ENCODE assay signal across 10 cellular contexts in genomic region chr20:62339647-62340062, GRCh38. TPM values are rescaled to one million over a fixed set of nuclear protein-coding genes. Genes with fewer than 3 reads are reported as not detected.
DNase-seq lines count a peak whose midpoint lies in the region; ATAC-seq and TF ChIP-seq lines count a peak whose summit lies in the region.
"Had no signal": no experiment of that assay in that cellular context is flagged by ENCODE, and none has a peak within 500 bp of the region (broad histone marks: within the 10 kb centered on the region; RNA-seq: fewer than 3 reads in every experiment).

No MANE protein-coding gene starts in this region.

- no peak for TF ChIP-seq CTCF in GM12875 (IDR thresholded peaks at IDR 0.05; ENCODE audit: borderline replicate concordance, insufficient read depth, low read depth, low read length)

- no peak overlapping the region for H3K4me3 Mint-ChIP-seq in T-helper 17 cell
- H3K4me3 Mint-ChIP-seq: natural killer cell treated with Interleukin-12 subunit alpha and Interleukin-12 subunit beta and Interleukin-15 and Interleukin-18, amount 100 ng/mL, for 72 hours had no signal

- ATAC-seq in GM19468 (IDR thresholded peaks at IDR 0.05; ENCODE audit: extremely low read depth, unreplicated experiment): peak; percentile 55
- peak; percentile 71 for ATAC-seq in HG03108 (IDR thresholded peaks at IDR 0.05; ENCODE audit: unreplicated experiment)
- peak; percentile 45 for ATAC-seq in T-helper 17 cell
- ATAC-seq: natural killer cell treated with Interleukin-12 subunit alpha and Interleukin-12 subunit beta and Interleukin-15 and Interleukin-18, amount 100 ng/mL, for 72 hours; T-cell had no signal

- H3K36me3 Mint-ChIP-seq in T-helper 17 cell (ENCODE audit: low read depth): no peaks in the 10 kb centered on the region
- H3K36me3 Mint-ChIP-seq: natural killer cell treated with Interleukin-12 subunit alpha and Interleukin-12 subunit beta and Interleukin-15 and Interleukin-18, amount 100 ng/mL, for 72 hours; T-cell had no signal

- H3K27me3 Mint-ChIP-seq in T-helper 17 cell: peaks cover 18% of the 10 kb centered on the region

- H3K4me3 ChIP-seq in GM12875 (ENCODE audit: low read depth, low read length): peak overlapping the region; percentile 23

- DNase-seq in T-helper 17 cell (no peak), NCI-H510A treated with DMSO at 0.1 percent for 48 hours (lab: John Stamatoyannopoulos, UW) (no peak), T-helper 2 cell (no peak), dermis blood vessel endothelial cell (no peak), D341Med (ENCODE audit: low spot score) (no peak)

- no peaks in the 10 kb centered on the region for H3K9me3 ChIP-seq in T-helper 17 cell (ENCODE audit: control insufficient read depth, low read length, poor library complexity, severe bottlenecking)

- no peak overlapping the region for H3K27ac Mint-ChIP-seq in T-helper 17 cell
- H3K27ac Mint-ChIP-seq: natural killer cell treated with Interleukin-12 subunit alpha and Interleukin-12 subunit beta and Interleukin-15 and Interleukin-18, amount 100 ng/mL, for 72 hours; T-cell had no signal

- H3K4me1 Mint-ChIP-seq in T-helper 17 cell: no peaks in the 10 kb centered on the region

RNA-seq across cellular contexts. Expression of gene LAMA5, which starts 27.5 kb away (rescaled TPM):
- total RNA-seq in T-helper 17 cell (under 1 TPM; 0.50 to 0.72 TPM), dermis blood vessel endothelial cell (55.8 and 127 TPM in 2 replicates)

RNA-seq across cellular contexts. Expression of gene ADRM1, which starts 36.9 kb away (rescaled TPM):
- total RNA-seq in T-helper 17 cell: 10 to 100 TPM; 47.3 to 54.2 TPM
- total RNA-seq in dermis blood vessel endothelial cell: 130 and 158 TPM in 2 replicates

RNA-seq across cellular contexts. Expression of gene RPS21, which starts 47.2 kb away (rescaled TPM):
- total RNA-seq in T-helper 17 cell (1,000 to 10,000 TPM; 2,821 to 2,836 TPM), dermis blood vessel endothelial cell (226 and 1,095 TPM in 2 replicates)

Comparison
In these comparisons a context has a peak if more than half of its experiments do, and no peak if none do; other contexts are left out.
1. RNA of gene LAMA5, which starts 27.5 kb away (total RNA-seq): 55.8 to 127 TPM in dermis blood vessel endothelial cell; 0.50 to 0.72 TPM in T-helper 17 cell; every median in the first group is over 10 times any median in the second.
2. Peak in every context shown above with its lines, with median percentiles within 50 percentile points of each other: ATAC-seq.